ENCODE assay signal across 18 cellular contexts in genomic region chr2:5618271-5618670, GRCh38.
A peak's percentile ranks its signal among the peaks of the same experiment; 100 is the strongest.
DNase-seq lines count a peak whose midpoint lies in the region; ATAC-seq and TF ChIP-seq lines count a peak whose summit lies in the region.
"Had no signal": no experiment of that assay in that cellular context is flagged by ENCODE, and none has a peak within 500 bp of the region (broad histone marks: within the 10 kb centered on the region; RNA-seq: fewer than 3 reads in every experiment).

No MANE protein-coding gene starts in this region.

- H3K27ac Mint-ChIP-seq in neural progenitor cell: no peak overlapping the region
- H3K27ac Mint-ChIP-seq: B cell, CD14-positive monocyte, IgD-negative memory B cell had no signal

- H3K9ac ChIP-seq in neural progenitor cell: no peak overlapping the region

- H3K9me3 ChIP-seq in SJCRH30 (replicated peaks) (no peaks in the 10 kb centered on the region), neural progenitor cell (ENCODE audit: low read depth) (no peaks in the 10 kb centered on the region)

- H3K4me3 Mint-ChIP-seq in neural progenitor cell: no peak overlapping the region
- H3K4me3 Mint-ChIP-seq: B cell, CD14-positive monocyte, IgD-negative memory B cell had no signal

- ATAC-seq in HG02870 (IDR thresholded peaks at IDR 0.05; ENCODE audit: unreplicated experiment) (no peak), GM21526 (IDR thresholded peaks at IDR 0.05; ENCODE audit: low FRiP score, unreplicated experiment) (no peak)
- ATAC-seq: PC-3 had no signal

- H3K27ac ChIP-seq in SJCRH30 (peak overlapping the region; percentile 96), neural progenitor cell (no peak overlapping the region)
- H3K27ac ChIP-seq: SK-N-MC had no signal

- H3K27me3 ChIP-seq in SJCRH30 (no peaks in the 10 kb centered on the region), neural progenitor cell (no peaks in the 10 kb centered on the region)

- H4K20me1 ChIP-seq in neural progenitor cell (ENCODE audit: low read depth): no peaks in the 10 kb centered on the region

- H3K4me2 ChIP-seq in neural progenitor cell: peak overlapping the region; percentile 17

- H2AFZ ChIP-seq in neural progenitor cell (replicated peaks): no peak overlapping the region

- H3K36me3 ChIP-seq in SJCRH30 (no peaks in the 10 kb centered on the region), neural progenitor cell (no peaks in the 10 kb centered on the region)

- H3K27me3 Mint-ChIP-seq in neural progenitor cell (ENCODE audit: insufficient read depth, low read depth): peaks cover 2% of the 10 kb centered on the region
- H3K27me3 Mint-ChIP-seq: B cell, IgD-negative memory B cell had no signal

- TF ChIP-seq CTCF in neural progenitor cell (IDR thresholded peaks at IDR 0.05) (no peak), GM10248 (IDR thresholded peaks at IDR 0.05; ENCODE audit: control extremely low read depth, extremely low read depth, low read depth, missing control alignments) (no peak)

- peaks cover 7% of the 10 kb centered on the region for H3K4me1 Mint-ChIP-seq in neural progenitor cell
- H3K4me1 Mint-ChIP-seq: B cell, CD14-positive monocyte had no signal

- H3K9me3 Mint-ChIP-seq in neural progenitor cell: peaks cover 2% of the 10 kb centered on the region

- H3K79me2 ChIP-seq in neural progenitor cell (ENCODE audit: low read depth): no peaks in the 10 kb centered on the region

- DNase-seq in SJCRH30: peak; percentile 40 to 61
- DNase-seq in foreskin melanocyte: peak; percentile 32
- peak; percentile 57 for DNase-seq in neural progenitor cell (ENCODE audit: low spot score)
- peak; percentile 46 for DNase-seq in smooth muscle cell of the brain vasculature (ENCODE audit: low read depth, low spot score)
- no peak for DNase-seq in GM10248 (ENCODE audit: extremely low spot score)
- DNase-seq: NCI-H1694, NCI-H2081 treated with DMSO at 0.1 percent for 48 hours, NCI-H2171 treated with DMSO at 0.1 percent for 48 hours, NCI-H446, NCI-H526 treated with DMSO at 0.1 percent for 48 hours, PC-3, Right ventricle myocardium superior had no signal

- POLR2A ChIA-PET in GM10248 (lab: Yijun Ruan, JAX): no interaction called here

- CTCF ChIA-PET in GM10248 (lab: Yijun Ruan, JAX): no interaction called here

- H3K4me3 ChIP-seq in SJCRH30: no peak overlapping the region
- H3K4me3 ChIP-seq in neural progenitor cell: no peak overlapping the region
- H3K4me3 ChIP-seq: SK-N-MC had no signal

- no peaks in the 10 kb centered on the region for H3F3A ChIP-seq in neural progenitor cell (ENCODE audit: low read depth)

- H3K4me1 ChIP-seq in SJCRH30: peaks cover 31% of the 10 kb centered on the region
- H3K4me1 ChIP-seq in neural progenitor cell: peaks cover 7% of the 10 kb centered on the region

- H3K36me3 Mint-ChIP-seq in neural progenitor cell: peaks cover 1% of the 10 kb centered on the region
- H3K36me3 Mint-ChIP-seq: CD14-positive monocyte, IgD-negative memory B cell had no signal
